In the genomic region with DNA sequence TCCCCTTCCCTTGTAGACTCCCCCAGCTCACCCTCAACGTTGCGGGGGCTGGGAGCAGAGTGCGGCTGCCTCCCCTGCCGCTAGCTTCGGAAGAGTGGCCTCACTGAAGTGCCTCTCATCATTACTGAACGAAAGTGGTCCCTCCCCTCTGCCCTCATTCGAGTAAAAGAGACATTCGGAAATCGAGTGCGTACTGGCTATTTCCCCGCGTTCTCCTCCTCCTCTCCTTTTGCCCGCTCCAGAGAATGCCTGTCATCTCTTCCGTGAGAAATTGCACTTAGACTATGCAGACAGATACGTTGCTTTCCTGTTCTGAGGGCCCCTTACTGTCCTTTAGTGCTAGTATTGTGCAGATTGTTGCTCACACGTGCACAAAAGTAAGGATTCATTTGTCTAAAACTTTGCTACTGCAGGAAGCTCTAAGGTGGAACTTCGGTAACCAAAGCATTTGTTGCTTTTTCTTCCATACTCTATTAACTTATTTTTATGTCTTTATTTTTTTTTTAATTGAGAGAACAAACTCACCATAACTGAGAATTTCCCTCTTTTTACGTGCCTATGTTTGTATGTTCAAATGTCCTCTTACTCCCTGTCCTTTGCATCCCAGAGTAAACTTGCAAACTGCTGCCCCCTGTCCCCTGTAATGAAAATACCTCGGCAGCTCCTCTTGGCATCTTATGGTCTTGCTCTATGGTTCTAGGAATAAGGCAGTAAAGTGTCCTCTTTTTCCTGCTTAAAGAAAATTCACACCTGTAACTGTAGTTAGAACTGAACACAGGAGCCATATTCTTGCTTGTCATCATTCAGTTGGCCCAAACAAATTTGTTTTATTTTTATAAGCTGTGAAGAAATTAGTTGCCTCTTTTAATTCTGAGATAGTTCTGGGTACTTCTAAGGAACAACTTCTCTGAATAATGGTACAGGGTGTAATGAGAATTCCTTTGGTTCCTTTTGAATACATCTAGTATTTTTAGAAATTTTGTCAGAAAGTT, we compare ENCODE assay signal across 1 cellular context.
TF ChIP-seq lines count a peak whose summit lies in the region.

No MANE protein-coding gene starts in this region.

TF ChIP-seq in HepG2, 621 proteins besides CTCF, POLR2A, EP300 and RAD21 (continued from another document):
- TF ChIP-seq, protein P1, sequence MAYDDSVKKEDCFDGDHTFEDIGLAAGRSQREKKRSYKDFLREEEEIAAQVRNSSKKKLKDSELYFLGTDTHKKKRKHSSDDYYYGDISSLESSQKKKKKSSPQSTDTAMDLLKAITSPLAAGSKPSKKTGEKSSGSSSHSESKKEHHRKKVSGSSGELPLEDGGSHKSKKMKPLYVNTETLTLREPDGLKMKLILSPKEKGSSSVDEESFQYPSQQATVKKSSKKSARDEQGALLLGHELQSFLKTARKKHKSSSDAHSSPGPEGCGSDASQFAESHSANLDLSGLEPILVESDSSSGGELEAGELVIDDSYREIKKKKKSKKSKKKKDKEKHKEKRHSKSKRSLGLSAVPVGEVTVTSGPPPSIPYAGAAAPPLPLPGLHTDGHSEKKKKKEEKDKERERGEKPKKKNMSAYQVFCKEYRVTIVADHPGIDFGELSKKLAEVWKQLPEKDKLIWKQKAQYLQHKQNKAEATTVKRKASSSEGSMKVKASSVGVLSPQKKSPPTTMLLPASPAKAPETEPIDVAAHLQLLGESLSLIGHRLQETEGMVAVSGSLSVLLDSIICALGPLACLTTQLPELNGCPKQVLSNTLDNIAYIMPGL (CRISPR knock-in tag; IDR thresholded peaks at IDR 0.05; ENCODE audit: borderline replicate concordance in 1 of 2, low read depth in 1 of 2): peak in 1 of 2 experiments; percentile 82; a peak in 2 of 4 replicates
- 0 out of 2 replicates have a peak, but pooled peaks have one; percentile 5 for TF ChIP-seq SOX5 (CRISPR knock-in tag; IDR thresholded peaks at IDR 0.05; ENCODE audit: borderline replicate concordance)
- peak; percentile 23; the same call in 1 of the 2 replicates for TF ChIP-seq ZNF292 (CRISPR knock-in tag; IDR thresholded peaks at IDR 0.05; ENCODE audit: borderline replicate concordance, low read depth)
- no peak for TF ChIP-seq BRCA1 (CRISPR knock-in tag; IDR thresholded peaks at IDR 0.05)
- 0 out of 2 replicates have a peak, but pooled peaks have one; percentile 5 for TF ChIP-seq KDM1A (CRISPR knock-in tag; IDR thresholded peaks at IDR 0.05)
- TF ChIP-seq U2AF1 (optimal IDR thresholded peaks at IDR 0.05; ENCODE audit: low read depth, low read length): no peak
- TF ChIP-seq FOXK1 (CRISPR knock-in tag; IDR thresholded peaks at IDR 0.05; ENCODE audit: borderline replicate concordance, low read depth): peak; percentile 38; the same call in 1 of the 2 replicates
- peak; percentile 65; the same call in 1 of the 2 replicates for TF ChIP-seq ARID2 (CRISPR knock-in tag; IDR thresholded peaks at IDR 0.05; ENCODE audit: borderline replicate concordance)
- TF ChIP-seq BCL6 (CRISPR knock-in tag; IDR thresholded peaks at IDR 0.05): 0 out of 2 replicates have a peak, but pooled peaks have one; percentile 29
- no peak for TF ChIP-seq ZNF20 (CRISPR knock-in tag; IDR thresholded peaks at IDR 0.05)
- TF ChIP-seq ZNF549 (CRISPR knock-in tag; IDR thresholded peaks at IDR 0.05): 0 out of 2 replicates have a peak, but pooled peaks have one; percentile 8
- TF ChIP-seq FOXA1 (IDR thresholded peaks at IDR 0.05): no peak
- TF ChIP-seq FOXA1 (CRISPR knock-in tag; IDR thresholded peaks at IDR 0.05): peak; percentile 53
- peak; percentile 55; the same call in 1 of the 2 replicates for TF ChIP-seq SMC3 (IDR thresholded peaks at IDR 0.05; ENCODE audit: low read length)
- peak; percentile 59 for TF ChIP-seq SAP130 (CRISPR knock-in tag; IDR thresholded peaks at IDR 0.05; ENCODE audit: low read depth)
- TF ChIP-seq, protein P2, sequence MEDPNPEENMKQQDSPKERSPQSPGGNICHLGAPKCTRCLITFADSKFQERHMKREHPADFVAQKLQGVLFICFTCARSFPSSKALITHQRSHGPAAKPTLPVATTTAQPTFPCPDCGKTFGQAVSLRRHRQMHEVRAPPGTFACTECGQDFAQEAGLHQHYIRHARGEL (CRISPR knock-in tag; IDR thresholded peaks at IDR 0.05): 0 out of 2 replicates have a peak, but pooled peaks have one; percentile 2
- TF ChIP-seq ZNF253 (CRISPR knock-in tag; IDR thresholded peaks at IDR 0.05; ENCODE audit: borderline replicate concordance): no peak
- 0 out of 2 replicates have a peak, but pooled peaks have one; percentile 8 for TF ChIP-seq ZNF792 (CRISPR knock-in tag; IDR thresholded peaks at IDR 0.05)
- TF ChIP-seq, protein P3, sequence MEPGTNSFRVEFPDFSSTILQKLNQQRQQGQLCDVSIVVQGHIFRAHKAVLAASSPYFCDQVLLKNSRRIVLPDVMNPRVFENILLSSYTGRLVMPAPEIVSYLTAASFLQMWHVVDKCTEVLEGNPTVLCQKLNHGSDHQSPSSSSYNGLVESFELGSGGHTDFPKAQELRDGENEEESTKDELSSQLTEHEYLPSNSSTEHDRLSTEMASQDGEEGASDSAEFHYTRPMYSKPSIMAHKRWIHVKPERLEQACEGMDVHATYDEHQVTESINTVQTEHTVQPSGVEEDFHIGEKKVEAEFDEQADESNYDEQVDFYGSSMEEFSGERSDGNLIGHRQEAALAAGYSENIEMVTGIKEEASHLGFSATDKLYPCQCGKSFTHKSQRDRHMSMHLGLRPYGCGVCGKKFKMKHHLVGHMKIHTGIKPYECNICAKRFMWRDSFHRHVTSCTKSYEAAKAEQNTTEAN (CRISPR knock-in tag; conservative IDR thresholded peaks at IDR 0.05): no peak
TF ChIP-seq in HepG2: peak in this region for 42.
